20 cellular contexts compared by ENCODE assay signal in the genomic region with DNA sequence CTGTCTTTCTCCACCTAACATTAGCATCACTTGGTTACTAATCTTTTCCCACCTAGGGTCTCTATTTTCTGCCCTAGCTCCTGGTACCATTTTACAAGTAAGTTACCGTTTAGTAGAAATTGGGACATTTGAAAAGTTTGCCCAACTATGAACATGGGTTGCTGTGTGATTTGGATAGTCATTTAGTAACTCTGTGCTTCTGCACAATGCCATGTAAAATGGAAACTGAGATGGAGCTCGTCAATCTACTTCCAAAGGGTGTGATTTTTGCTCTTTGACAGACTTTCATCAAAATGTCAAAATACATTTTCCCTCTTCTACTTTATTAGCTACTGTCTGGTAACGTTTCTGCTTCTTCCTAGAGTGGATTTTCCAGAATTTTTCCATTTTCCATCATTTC.
"Had no signal": no experiment of that assay in that cellular context is flagged by ENCODE, and none has a peak within 500 bp of the region (broad histone marks: within the 10 kb centered on the region; RNA-seq: fewer than 3 reads in every experiment).

No MANE protein-coding gene starts in this region.

- H3K4me1 ChIP-seq: colonic mucosa, esophagus muscularis mucosa, prostate gland had no signal

- H3K36me3 ChIP-seq: colonic mucosa, esophagus muscularis mucosa, prostate gland, upper lobe of left lung had no signal

- H3K27ac Mint-ChIP-seq: activated B cell treated with CpG ODN at 0.5 μM for 24 hours, memory B cell had no signal

- H3K27me3 ChIP-seq: colonic mucosa, esophagus muscularis mucosa, testis, upper lobe of left lung had no signal

- H3K27ac ChIP-seq: colonic mucosa, esophagus muscularis mucosa, prostate gland, skin epidermis, testis, upper lobe of left lung had no signal

- H3K9me3 ChIP-seq: colonic mucosa, prostate gland, testis had no signal

- H3K27me3 Mint-ChIP-seq: activated B cell treated with CpG ODN at 0.5 μM for 24 hours; activated CD4-positive, alpha-beta T cell treated with anti-CD3 and anti-CD28 coated beads, Interleukin-2, amount 10 ng/mL, durations not matched to agents 7 days and 5 days; memory B cell; naive thymus-derived CD4-positive, alpha-beta T cell had no signal

- ATAC-seq: left ventricle myocardium superior; right cardiac atrium; stimulated activated naive CD8-positive, alpha-beta T cell treated with anti-CD3 and anti-CD28 coated beads, Interleukin-15, Interleukin-2, amounts not matched to agents 100 U/mL and 50 U/mL, for 24 hours had no signal

- DNase-seq: activated B cell treated with CpG ODN at 0.5 μM for 24 hours; activated CD4-positive, alpha-beta T cell treated with anti-CD3 and anti-CD28 coated beads, Interleukin-2, amount 10 ng/mL, durations not matched to agents 7 days and 5 days; activated naive CD4-positive, alpha-beta T cell treated with Interleukin-2 at 50 U/mL for 16 hours; caudate nucleus; colonic mucosa; hippocampal formation; left ventricle myocardium superior; mucosa of descending colon; naive thymus-derived CD4-positive, alpha-beta T cell; nucleus accumbens; right cardiac atrium; stimulated activated CD4-positive, alpha-beta T cell treated with anti-CD3 and anti-CD28 coated beads, Interleukin-15, amount 100 ng/mL, for 24 hours; stimulated activated CD4-positive, alpha-beta T cell treated with anti-CD3 and anti-CD28 coated beads, Interleukin-4, amount 100 ng/mL, for 1 hour; stimulated activated naive CD8-positive, alpha-beta T cell treated with anti-CD3 and anti-CD28 coated beads, Interleukin-15, Interleukin-2, amounts not matched to agents 100 U/mL and 50 U/mL, for 24 hours; testis; upper lobe of left lung had no signal

- H3K4me3 Mint-ChIP-seq: activated B cell treated with CpG ODN at 0.5 μM for 24 hours; activated CD4-positive, alpha-beta T cell treated with anti-CD3 and anti-CD28 coated beads, Interleukin-2, amount 10 ng/mL, durations not matched to agents 7 days and 5 days; memory B cell; naive thymus-derived CD4-positive, alpha-beta T cell had no signal

- H3K4me3 ChIP-seq: colonic mucosa, esophagus muscularis mucosa, mucosa of descending colon, prostate gland, skin epidermis, testis, upper lobe of left lung had no signal
